ENCODE assay signal across 1 cellular context in the genomic region with DNA sequence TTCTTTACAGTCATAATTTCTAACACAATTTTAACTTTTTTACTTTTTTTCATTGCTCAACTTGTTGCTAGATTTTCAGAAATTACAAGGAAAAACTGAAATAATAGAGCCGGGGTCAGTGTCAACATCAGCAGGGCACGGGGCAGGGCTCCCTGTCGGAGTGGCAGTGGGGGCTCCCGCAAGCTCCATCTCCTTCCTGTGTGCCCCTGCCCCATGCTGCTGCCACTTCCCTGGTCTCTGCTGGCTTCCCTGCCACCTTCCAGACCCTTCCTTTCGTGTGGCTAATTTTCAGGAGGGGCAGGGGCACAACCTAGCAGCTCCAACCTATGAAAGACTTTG.
TF ChIP-seq lines count a peak whose summit lies in the region.

No MANE protein-coding gene starts in this region.

TF ChIP-seq in GM23338, 12 proteins besides CTCF, POLR2A, EP300 and RAD21 (continued from another document):
- TF ChIP-seq, protein P1, sequence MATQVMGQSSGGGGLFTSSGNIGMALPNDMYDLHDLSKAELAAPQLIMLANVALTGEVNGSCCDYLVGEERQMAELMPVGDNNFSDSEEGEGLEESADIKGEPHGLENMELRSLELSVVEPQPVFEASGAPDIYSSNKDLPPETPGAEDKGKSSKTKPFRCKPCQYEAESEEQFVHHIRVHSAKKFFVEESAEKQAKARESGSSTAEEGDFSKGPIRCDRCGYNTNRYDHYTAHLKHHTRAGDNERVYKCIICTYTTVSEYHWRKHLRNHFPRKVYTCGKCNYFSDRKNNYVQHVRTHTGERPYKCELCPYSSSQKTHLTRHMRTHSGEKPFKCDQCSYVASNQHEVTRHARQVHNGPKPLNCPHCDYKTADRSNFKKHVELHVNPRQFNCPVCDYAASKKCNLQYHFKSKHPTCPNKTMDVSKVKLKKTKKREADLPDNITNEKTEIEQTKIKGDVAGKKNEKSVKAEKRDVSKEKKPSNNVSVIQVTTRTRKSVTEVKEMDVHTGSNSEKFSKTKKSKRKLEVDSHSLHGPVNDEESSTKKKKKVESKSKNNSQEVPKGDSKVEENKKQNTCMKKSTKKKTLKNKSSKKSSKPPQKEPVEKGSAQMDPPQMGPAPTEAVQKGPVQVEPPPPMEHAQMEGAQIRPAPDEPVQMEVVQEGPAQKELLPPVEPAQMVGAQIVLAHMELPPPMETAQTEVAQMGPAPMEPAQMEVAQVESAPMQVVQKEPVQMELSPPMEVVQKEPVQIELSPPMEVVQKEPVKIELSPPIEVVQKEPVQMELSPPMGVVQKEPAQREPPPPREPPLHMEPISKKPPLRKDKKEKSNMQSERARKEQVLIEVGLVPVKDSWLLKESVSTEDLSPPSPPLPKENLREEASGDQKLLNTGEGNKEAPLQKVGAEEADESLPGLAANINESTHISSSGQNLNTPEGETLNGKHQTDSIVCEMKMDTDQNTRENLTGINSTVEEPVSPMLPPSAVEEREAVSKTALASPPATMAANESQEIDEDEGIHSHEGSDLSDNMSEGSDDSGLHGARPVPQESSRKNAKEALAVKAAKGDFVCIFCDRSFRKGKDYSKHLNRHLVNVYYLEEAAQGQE (IDR thresholded peaks at IDR 0.05; ENCODE audit: unreplicated experiment), result no peak
- no peak for TF ChIP-seq CREB1 (CRISPR knock-in tag; IDR thresholded peaks at IDR 0.05; ENCODE audit: low read depth)
- TF ChIP-seq NANOG (IDR thresholded peaks at IDR 0.05; ENCODE audit: borderline replicate concordance), result no peak
- no peak for TF ChIP-seq ZNF331 (CRISPR knock-in tag; IDR thresholded peaks at IDR 0.05; ENCODE audit: low read depth)
